13 cellular contexts compared by ENCODE assay signal in genomic region chr17:1366234-1366633, GRCh38. TPM values are rescaled to one million over a fixed set of nuclear protein-coding genes. Genes with fewer than 3 reads are reported as not detected.
A peak's percentile ranks its signal among the peaks of the same experiment; 100 is the strongest.
DNase-seq lines count a peak whose midpoint lies in the region; ATAC-seq and TF ChIP-seq lines count a peak whose summit lies in the region.
"Had no signal": no experiment of that assay in that cellular context is flagged by ENCODE, and none has a peak within 500 bp of the region (broad histone marks: within the 10 kb centered on the region; RNA-seq: fewer than 3 reads in every experiment).

No MANE protein-coding gene starts in this region.

- no peak for TF ChIP-seq CTCF in OCI-LY1 (IDR thresholded peaks at IDR 0.05; ENCODE audit: low read length)
- no peak for TF ChIP-seq CTCF in gastrocnemius medialis (IDR thresholded peaks at IDR 0.05 in 4 of 5, conservative IDR thresholded peaks at IDR 0.05 in 1 of 5)

- no peak for TF ChIP-seq POLR2A in gastrocnemius medialis (IDR thresholded peaks at IDR 0.05)

- no peak overlapping the region for H2BK120ac ChIP-seq in neuronal stem cell (ENCODE audit: low read depth, low read length)

- intact Hi-C loops in gastrocnemius medialis (cut with DNase I; ENCODE audit: low total_unique reads), result loop anchor here (2.0 to 5.0 kb wide), 3 partner anchors 89 to 261 kb away; partner anchors contain the start of gene SLC43A2

- no peak overlapping the region for H4K91ac ChIP-seq in neuronal stem cell (ENCODE audit: low read depth, low read length, poor library complexity)

- no peaks in the 10 kb centered on the region for H3K27me3 ChIP-seq in BLaER1
- no peaks in the 10 kb centered on the region for H3K27me3 ChIP-seq in OCI-LY1 (ENCODE audit: insufficient read depth, low read length)
- no peaks in the 10 kb centered on the region for H3K27me3 ChIP-seq in gastrocnemius medialis
- no peaks in the 10 kb centered on the region for H3K27me3 ChIP-seq in neuronal stem cell (ENCODE audit: control insufficient read depth in 3 of 3, insufficient read depth in 3 of 3, low read depth in 1 of 3, low read length in 3 of 3)

- H3K9ac ChIP-seq in BLaER1, result no peak overlapping the region
- no peak overlapping the region for H3K9ac ChIP-seq in OCI-LY1 (ENCODE audit: low read length)
- no peak overlapping the region for H3K9ac ChIP-seq in neuronal stem cell (ENCODE audit: low read depth, low read length, poor library complexity)

- no peak overlapping the region for H2BK15ac ChIP-seq in neuronal stem cell (ENCODE audit: low read length)

- no peak overlapping the region for H2AFZ ChIP-seq in OCI-LY1 (ENCODE audit: low read length)
- no peak overlapping the region for H2AFZ ChIP-seq in neuronal stem cell (ENCODE audit: low read length)

- H4K8ac ChIP-seq in neuronal stem cell (ENCODE audit: low read depth, low read length), result no peak overlapping the region

- no peak overlapping the region for H2BK12ac ChIP-seq in neuronal stem cell (ENCODE audit: low read length)

- H3K14ac ChIP-seq in neuronal stem cell (ENCODE audit: low read length), result no peak overlapping the region

- WGBS in neuronal stem cell (ENCODE audit: extremely low coverage in 2 of 2, insufficient read length in 2 of 2, insufficient replicate concordance in 1 of 2), 2 donors, result no CpG with 5 or more reads among the region's 7 CpGs

- H3F3A ChIP-seq in OCI-LY1 (ENCODE audit: insufficient read depth, low read length), result peaks cover 14% of the 10 kb centered on the region

- H2BK5ac ChIP-seq in neuronal stem cell (ENCODE audit: low read length), result no peak overlapping the region

- no peak overlapping the region for H3K4ac ChIP-seq in neuronal stem cell (ENCODE audit: low read length)

- ATAC-seq in gastrocnemius medialis, result no peak
- no peak for ATAC-seq in GM21825 (IDR thresholded peaks at IDR 0.05; ENCODE audit: unreplicated experiment)
- ATAC-seq in GM18868 (IDR thresholded peaks at IDR 0.05; ENCODE audit: unreplicated experiment), result no peak

- no peak for DNase-seq in epithelial cell of prostate (ENCODE audit: low read depth, low spot score)
- DNase-seq in gastrocnemius medialis, result no peak
- no peak for DNase-seq in neuronal stem cell (ENCODE audit: low spot score)
- DNase-seq in NCI-H2196 treated with DMSO at 0.1 percent for 48 hours (lab: John Stamatoyannopoulos, UW; ENCODE audit: unreplicated experiment), result no peak
- DNase-seq: activated CD4-positive, alpha-beta memory T cell treated with anti-CD3 and anti-CD28 coated beads, Interleukin-2, amount 10 ng/mL, durations not matched to agents 7 days and 5 days; DND-41; KBM-7; NCI-H1105; NCI-H2171 had no signal

- H2AK5ac ChIP-seq in neuronal stem cell (ENCODE audit: low read depth, low read length), result no peak overlapping the region

- H3K79me2 ChIP-seq in OCI-LY1 (ENCODE audit: insufficient read depth, low read length), result peaks cover 86% of the 10 kb centered on the region

- H3K4me3 ChIP-seq in BLaER1 (no peak overlapping the region), OCI-LY1 (ENCODE audit: low read depth, low read length, poor library complexity, severe bottlenecking) (no peak overlapping the region), gastrocnemius medialis (no peak overlapping the region), neuronal stem cell (ENCODE audit: low read length in 2 of 2) (no peak overlapping the region)

- no peak overlapping the region for H3K23ac ChIP-seq in neuronal stem cell (ENCODE audit: low read depth, low read length, poor library complexity)

- no peaks in the 10 kb centered on the region for H3K9me2 ChIP-seq in OCI-LY1 (ENCODE audit: low read depth, low read length)

- H3K79me1 ChIP-seq in neuronal stem cell (ENCODE audit: low read depth, low read length), result no peaks in the 10 kb centered on the region

- H3K4me2 ChIP-seq in BLaER1 (peak overlapping the region; percentile 36; the same call in 1 of the 2 replicates), OCI-LY1 (ENCODE audit: low read length) (no peak overlapping the region), neuronal stem cell (ENCODE audit: insufficient read depth, low read length, poor library complexity, severe bottlenecking) (no peak overlapping the region)

- H3K9me3 ChIP-seq in BLaER1 (no peaks in the 10 kb centered on the region), OCI-LY1 (ENCODE audit: low read length) (no peaks in the 10 kb centered on the region), gastrocnemius medialis (no peaks in the 10 kb centered on the region), neuronal stem cell (replicated peaks in 1 of 2; ENCODE audit: control insufficient read depth in 2 of 2, insufficient read depth in 1 of 2, low read depth in 1 of 2, low read length in 2 of 2) (no peaks in the 10 kb centered on the region)

- in situ Hi-C loops in gastrocnemius medialis (cut with MboI; ENCODE audit: low sequenced_read_pairs in 4 of 4), result loop anchor here in 3 of 4 donors (5.0 to 25.0 kb wide), 3 partner anchors 89 to 151 kb away; partner anchors contain the start of genes INPP5K (in 2 of the 3) and CRK (in 1 of the 3)

- H3K36me3 ChIP-seq in BLaER1 (peaks cover 57% of the 10 kb centered on the region), OCI-LY1 (ENCODE audit: insufficient read depth, low read length) (peaks cover 53% of the 10 kb centered on the region), gastrocnemius medialis (peaks cover 0 to 17% of the 10 kb centered on the region in 2 donors), neuronal stem cell (replicated peaks in 1 of 2; ENCODE audit: control insufficient read depth in 2 of 2, insufficient read depth in 2 of 2, low read length in 2 of 2) (peaks cover 18 to 80% of the 10 kb centered on the region in 2 donors)

- H4K20me1 ChIP-seq in BLaER1 (peaks cover 100% of the 10 kb centered on the region), OCI-LY1 (ENCODE audit: insufficient read depth, low read length) (peaks cover 6% of the 10 kb centered on the region)

- H3K27ac ChIP-seq in BLaER1 (no peak overlapping the region), OCI-LY1 (ENCODE audit: low read depth, low read length, poor library complexity, severe bottlenecking) (peak overlapping the region; percentile 62), epithelial cell of prostate (peak overlapping the region; percentile 52), gastrocnemius medialis (peak overlapping the region; percentile 74 to 81 (median 76)), neuronal stem cell (replicated peaks; ENCODE audit: low read length) (no peak overlapping the region)

- no peak overlapping the region for H3K18ac ChIP-seq in neuronal stem cell (ENCODE audit: low read length)

- H3K4me1 ChIP-seq in BLaER1 (peaks cover 94% of the 10 kb centered on the region), OCI-LY1 (ENCODE audit: insufficient read depth, low read length, severe bottlenecking) (peaks cover 49% of the 10 kb centered on the region), gastrocnemius medialis (peaks cover 82 to 83% of the 10 kb centered on the region in 2 donors), neuronal stem cell (ENCODE audit: control insufficient read depth in 2 of 2, insufficient read depth in 1 of 2, low read depth in 1 of 2, low read length in 2 of 2) (peaks cover 0 to 11% of the 10 kb centered on the region in 2 donors)

RNA-seq across cellular contexts. Expression of gene YWHAE, which starts 33.8 kb away (rescaled TPM):
- 1,000 to 10,000 TPM in 3 of 4 donors, 100 to 1,000 TPM in 1; 915 to 1,814 (median 1,174) TPM for total RNA-seq in gastrocnemius medialis
- 1,173 TPM for polyA plus RNA-seq in neuronal stem cell (2013, experiment 1 of 2)
- 1,178 TPM for polyA plus RNA-seq in neuronal stem cell (2013, experiment 2 of 2)

Comparison
In these comparisons a context has a peak if more than half of its experiments do, and no peak if none do; other contexts are left out.
1. H3K27ac ChIP-seq: peak in OCI-LY1 (single experiment), epithelial cell of prostate (single experiment) and gastrocnemius medialis (4 of 4); none in BLaER1 (single experiment) and neuronal stem cell (single experiment).